Comparison of ENCODE assay signal across 1 cellular context in genomic region chr12:50790081-50790480, GRCh38.
TF ChIP-seq lines count a peak whose summit lies in the region.

No MANE protein-coding gene starts in this region.

TF ChIP-seq in HepG2, 621 proteins besides CTCF, POLR2A, EP300 and RAD21:
- TF ChIP-seq CEBPB (IDR thresholded peaks at IDR 0.05; ENCODE audit: borderline replicate concordance, low read depth, low read length), result 0 out of 2 replicates have a peak, but pooled peaks have one; percentile 12
- no peak for TF ChIP-seq ZNF224 (CRISPR knock-in tag; IDR thresholded peaks at IDR 0.05)
- peak; percentile 63 for TF ChIP-seq ZNF770 (CRISPR knock-in tag; IDR thresholded peaks at IDR 0.05)
- no peak for TF ChIP-seq ZNF644 (CRISPR knock-in tag; IDR thresholded peaks at IDR 0.05; ENCODE audit: low read depth)
